1 cellular context compared by ENCODE assay signal in the genomic region with DNA sequence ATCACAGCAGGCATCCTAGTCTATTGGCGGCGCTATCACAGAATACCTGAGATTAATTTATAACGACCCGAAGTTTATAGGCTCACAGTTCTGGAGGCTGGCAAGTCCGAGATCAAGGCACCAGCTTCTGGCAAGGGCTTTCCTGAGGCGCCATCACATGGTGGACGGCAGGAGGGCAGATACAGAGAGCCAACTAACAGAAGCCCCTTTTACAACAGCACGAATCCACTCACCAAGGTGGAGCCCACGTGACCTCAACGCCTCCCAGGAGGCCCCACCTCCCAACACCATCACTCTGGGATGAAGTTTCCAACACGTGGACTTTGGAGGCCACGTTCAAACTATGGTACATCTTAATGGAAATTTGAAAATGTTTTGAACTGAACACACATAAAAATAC.
TF ChIP-seq lines count a peak whose summit lies in the region.

No MANE protein-coding gene starts in this region.

TF ChIP-seq in SK-N-SH treated with all-trans-retinoic acid at 6 μM for 48 hours, 23 proteins besides CTCF, POLR2A, EP300 and RAD21 (continued from another document):
- TF ChIP-seq, protein P1, sequence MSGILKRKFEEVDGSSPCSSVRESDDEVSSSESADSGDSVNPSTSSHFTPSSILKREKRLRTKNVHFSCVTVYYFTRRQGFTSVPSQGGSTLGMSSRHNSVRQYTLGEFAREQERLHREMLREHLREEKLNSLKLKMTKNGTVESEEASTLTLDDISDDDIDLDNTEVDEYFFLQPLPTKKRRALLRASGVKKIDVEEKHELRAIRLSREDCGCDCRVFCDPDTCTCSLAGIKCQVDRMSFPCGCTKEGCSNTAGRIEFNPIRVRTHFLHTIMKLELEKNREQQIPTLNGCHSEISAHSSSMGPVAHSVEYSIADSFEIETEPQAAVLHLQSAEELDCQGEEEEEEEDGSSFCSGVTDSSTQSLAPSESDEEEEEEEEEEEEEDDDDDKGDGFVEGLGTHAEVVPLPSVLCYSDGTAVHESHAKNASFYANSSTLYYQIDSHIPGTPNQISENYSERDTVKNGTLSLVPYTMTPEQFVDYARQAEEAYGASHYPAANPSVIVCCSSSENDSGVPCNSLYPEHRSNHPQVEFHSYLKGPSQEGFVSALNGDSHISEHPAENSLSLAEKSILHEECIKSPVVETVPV (CRISPR knock-in tag; IDR thresholded peaks at IDR 0.05), result no peak
- TF ChIP-seq ESRRG (CRISPR knock-in tag; IDR thresholded peaks at IDR 0.05) (no peak), ZNF8 (CRISPR knock-in tag; IDR thresholded peaks at IDR 0.05) (no peak), RARB (CRISPR knock-in tag; IDR thresholded peaks at IDR 0.05) (no peak), ARNTL (CRISPR knock-in tag; IDR thresholded peaks at IDR 0.05; ENCODE audit: borderline replicate concordance, low read depth) (no peak)
- TF ChIP-seq, protein P2, sequence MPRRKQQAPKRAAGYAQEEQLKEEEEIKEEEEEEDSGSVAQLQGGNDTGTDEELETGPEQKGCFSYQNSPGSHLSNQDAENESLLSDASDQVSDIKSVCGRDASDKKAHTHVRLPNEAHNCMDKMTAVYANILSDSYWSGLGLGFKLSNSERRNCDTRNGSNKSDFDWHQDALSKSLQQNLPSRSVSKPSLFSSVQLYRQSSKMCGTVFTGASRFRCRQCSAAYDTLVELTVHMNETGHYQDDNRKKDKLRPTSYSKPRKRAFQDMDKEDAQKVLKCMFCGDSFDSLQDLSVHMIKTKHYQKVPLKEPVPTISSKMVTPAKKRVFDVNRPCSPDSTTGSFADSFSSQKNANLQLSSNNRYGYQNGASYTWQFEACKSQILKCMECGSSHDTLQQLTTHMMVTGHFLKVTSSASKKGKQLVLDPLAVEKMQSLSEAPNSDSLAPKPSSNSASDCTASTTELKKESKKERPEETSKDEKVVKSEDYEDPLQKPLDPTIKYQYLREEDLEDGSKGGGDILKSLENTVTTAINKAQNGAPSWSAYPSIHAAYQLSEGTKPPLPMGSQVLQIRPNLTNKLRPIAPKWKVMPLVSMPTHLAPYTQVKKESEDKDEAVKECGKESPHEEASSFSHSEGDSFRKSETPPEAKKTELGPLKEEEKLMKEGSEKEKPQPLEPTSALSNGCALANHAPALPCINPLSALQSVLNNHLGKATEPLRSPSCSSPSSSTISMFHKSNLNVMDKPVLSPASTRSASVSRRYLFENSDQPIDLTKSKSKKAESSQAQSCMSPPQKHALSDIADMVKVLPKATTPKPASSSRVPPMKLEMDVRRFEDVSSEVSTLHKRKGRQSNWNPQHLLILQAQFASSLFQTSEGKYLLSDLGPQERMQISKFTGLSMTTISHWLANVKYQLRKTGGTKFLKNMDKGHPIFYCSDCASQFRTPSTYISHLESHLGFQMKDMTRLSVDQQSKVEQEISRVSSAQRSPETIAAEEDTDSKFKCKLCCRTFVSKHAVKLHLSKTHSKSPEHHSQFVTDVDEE (CRISPR knock-in tag; IDR thresholded peaks at IDR 0.05), result no peak
